In the genomic region with DNA sequence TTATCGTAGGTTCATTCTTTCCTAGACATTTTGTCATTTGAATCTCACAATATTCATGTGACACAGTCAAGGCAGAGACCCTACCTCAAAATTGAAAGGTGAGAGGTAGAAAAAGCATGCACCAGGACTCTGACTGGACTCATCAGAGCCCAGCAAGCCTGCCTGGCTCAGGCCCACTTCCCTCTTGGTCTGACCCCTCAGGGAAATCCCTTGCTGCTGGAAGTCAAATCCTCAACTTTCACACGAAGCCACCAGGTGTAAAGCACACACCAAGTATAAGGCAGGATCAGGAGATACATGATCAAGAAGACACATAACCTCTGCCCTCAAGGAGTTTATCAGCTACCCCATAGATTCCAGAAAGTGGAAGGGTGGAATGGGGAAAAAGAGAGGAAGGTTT, we compare ENCODE assay signal across 17 cellular contexts. TPM values are rescaled to one million over a fixed set of nuclear protein-coding genes. Genes with fewer than 3 reads are reported as not detected.
DNase-seq lines count a peak whose midpoint lies in the region; ATAC-seq, FAIRE-seq and TF ChIP-seq lines count a peak whose summit lies in the region.
"Had no signal": no experiment of that assay in that cellular context is flagged by ENCODE, and none has a peak within 500 bp of the region (broad histone marks: within the 10 kb centered on the region; RNA-seq: fewer than 3 reads in every experiment).

No MANE protein-coding gene starts in this region.

- no peak overlapping the region for H2BK5ac ChIP-seq in H9 (ENCODE audit: insufficient read length, low read length)

- no peak for TF ChIP-seq CTCF in H9 (conservative IDR thresholded peaks at IDR 0.05)
- TF ChIP-seq CTCF in GM12878 (IDR thresholded peaks at IDR 0.05 in 2 of 3, conservative IDR thresholded peaks at IDR 0.05 in 1 of 3; ENCODE audit: control insufficient read depth in 2 of 3, extremely low read depth in 1 of 3, insufficient read depth in 1 of 3, low read depth in 3 of 3, low read length in 3 of 3): no peak

- peak overlapping the region; percentile 51; the same call in 1 of the 2 replicates for H3K4me3 ChIP-seq in GM12878
- H3K4me3 ChIP-seq: A549, K562, testis had no signal

- no TSS peak for BruUV-seq in GM12878 (replicated peaks; lab: Mats Ljungman, UMichigan)

- SMC1A ChIA-PET in GM12878 (lab: Charles Lee; ENCODE audit: uncharacterized antibody, unreplicated experiment): interaction anchor here (1.1 to 3.4 kb wide), 8 partner anchors 9 to 48 kb away, joined by 3 to 18 read pairs (median 4); no protein-coding TSS in a partner anchor

- peaks cover 2 to 15% of the 10 kb centered on the region in 2 experiments for H3K36me3 ChIP-seq in GM12878 (ENCODE audit: control insufficient read depth in 2 of 2, insufficient read depth in 2 of 2, low read length in 1 of 2)

- no peak overlapping the region for H3K4me2 ChIP-seq in H9 (ENCODE audit: insufficient read depth, insufficient read length, low read length)
- peak overlapping the region; percentile 78 for H3K4me2 ChIP-seq in GM12878 (ENCODE audit: control insufficient read depth, insufficient read depth)
- H3K4me2 ChIP-seq: A549 had no signal

- no CpG with 5 or more reads among the region's 2 CpGs for WGBS in H9 (ENCODE audit: extremely low coverage, insufficient read length, low lambda C conversion rate)
- 66% methylated on average over 2 of the region's 2 CpGs for WGBS in GM12878 (ENCODE audit: insufficient coverage, insufficient replicate concordance, low lambda C conversion rate, missing lambda C conversion rate)

- H3K14ac ChIP-seq in H9 (ENCODE audit: insufficient read depth, low read length): no peak overlapping the region

- ATAC-seq in GM12878: no peak
- ATAC-seq in stimulated activated memory B cell treated with anti-CD40 and anti-IgM and Interleukin-4, amounts not matched to agents 10 μg/mL and 1 μg/mL and 100 μg/mL, for 72 hours: peak; percentile 54
- ATAC-seq in HG03095 (IDR thresholded peaks at IDR 0.05; ENCODE audit: unreplicated experiment): no peak
- ATAC-seq: A549, K562, left ventricle myocardium superior had no signal

- no peak overlapping the region for H3K4me3 Mint-ChIP-seq in activated CD4-positive, alpha-beta memory T cell treated with anti-CD3 and anti-CD28 coated beads for 36 hours
- no peak overlapping the region for H3K4me3 Mint-ChIP-seq in activated CD4-positive, alpha-beta memory T cell treated with anti-CD3 and anti-CD28 coated beads, Interleukin-2, amount 10 ng/mL, durations not matched to agents 7 days and 5 days
- H3K4me3 Mint-ChIP-seq in H9: no peak overlapping the region
- peak overlapping the region; percentile 48 for H3K4me3 Mint-ChIP-seq in stimulated activated memory B cell treated with anti-CD40 and anti-IgM and Interleukin-4, amounts not matched to agents 10 μg/mL and 1 μg/mL and 100 μg/mL, for 72 hours

- in situ Hi-C loops in GM12878 (cut with MboI): no loop called here

- H2BK120ac ChIP-seq in H9 (ENCODE audit: low read depth, low read length, poor library complexity, severe bottlenecking): no peak overlapping the region

- H3K27me3 ChIP-seq in H9 (ENCODE audit: insufficient read depth, low read length) (no peaks in the 10 kb centered on the region), GM12878 (replicated peaks in 1 of 2; ENCODE audit: control insufficient read depth in 2 of 2, insufficient read depth in 2 of 2, low read length in 1 of 2) (no peaks in the 10 kb centered on the region)
- H3K27me3 ChIP-seq: testis had no signal

- H2BK15ac ChIP-seq in H9 (ENCODE audit: low read depth, low read length): no peak overlapping the region

- H3K4me1 ChIP-seq in H9 (ENCODE audit: insufficient read depth, low read length) (peaks cover 6% of the 10 kb centered on the region; the same call in 1 of the 2 replicates), GM12878 (ENCODE audit: control insufficient read depth, insufficient read depth, low read length) (peaks cover 18% of the 10 kb centered on the region)
- H3K4me1 ChIP-seq: testis had no signal

- no peak for TF ChIP-seq EP300 in GM12878 (IDR thresholded peaks at IDR 0.05; ENCODE audit: borderline replicate concordance in 1 of 2, control insufficient read depth in 1 of 2, low read depth in 2 of 2, low read length in 2 of 2)

- H2AFZ ChIP-seq in H9 (ENCODE audit: low read length): no peak overlapping the region
- no peak overlapping the region for H2AFZ ChIP-seq in GM12878 (ENCODE audit: control insufficient read depth, low read depth, low read length)

- CTCF ChIA-PET in activated CD4-positive, alpha-beta memory T cell treated with anti-CD3 and anti-CD28 coated beads for 36 hours (lab: Charles Lee): interaction anchor here (2.0 kb wide), 1 partner anchor 48 kb away, joined by 10 read pairs; no protein-coding TSS in a partner anchor
- CTCF ChIA-PET in activated CD4-positive, alpha-beta memory T cell treated with anti-CD3 and anti-CD28 coated beads, Interleukin-2, amount 10 ng/mL, durations not matched to agents 7 days and 5 days (lab: Charles Lee): no interaction called here
- CTCF ChIA-PET in GM12878 (lab: Yijun Ruan, JAX): interaction anchor here (0.6 to 1.6 kb wide), 7 partner anchors 14 to 701 kb away, joined by 3 to 7 read pairs (median 4); no protein-coding TSS in a partner anchor

- H3K27ac Mint-ChIP-seq in activated CD4-positive, alpha-beta memory T cell treated with anti-CD3 and anti-CD28 coated beads for 36 hours: peak overlapping the region; percentile 58
- no peak overlapping the region for H3K27ac Mint-ChIP-seq in activated CD4-positive, alpha-beta memory T cell treated with anti-CD3 and anti-CD28 coated beads, Interleukin-2, amount 10 ng/mL, durations not matched to agents 7 days and 5 days
- H3K27ac Mint-ChIP-seq in H9: peak overlapping the region in 2 of 3 experiments; percentile 6 to 90; a peak in 2 of 7 replicates
- peak overlapping the region; percentile 84 for H3K27ac Mint-ChIP-seq in stimulated activated memory B cell treated with anti-CD40 and anti-IgM and Interleukin-4, amounts not matched to agents 10 μg/mL and 1 μg/mL and 100 μg/mL, for 72 hours

- peaks cover 13% of the 10 kb centered on the region for H3K9me3 Mint-ChIP-seq in activated CD4-positive, alpha-beta memory T cell treated with anti-CD3 and anti-CD28 coated beads for 36 hours
- peaks cover 4% of the 10 kb centered on the region for H3K9me3 Mint-ChIP-seq in activated CD4-positive, alpha-beta memory T cell treated with anti-CD3 and anti-CD28 coated beads, Interleukin-2, amount 10 ng/mL, durations not matched to agents 7 days and 5 days
- peaks cover 6 to 14% of the 10 kb centered on the region in 2 experiments for H3K9me3 Mint-ChIP-seq in H9
- peaks cover 3% of the 10 kb centered on the region for H3K9me3 Mint-ChIP-seq in stimulated activated memory B cell treated with anti-CD40 and anti-IgM and Interleukin-4, amounts not matched to agents 10 μg/mL and 1 μg/mL and 100 μg/mL, for 72 hours

- no peak overlapping the region for H4K91ac ChIP-seq in H9 (ENCODE audit: insufficient read length, low read depth, low read length)

- H3K23me2 ChIP-seq in H9 (ENCODE audit: insufficient read length, low read depth, low read length, poor library complexity, severe bottlenecking): no peaks in the 10 kb centered on the region

- no peak overlapping the region for H4K8ac ChIP-seq in H9 (replicated peaks; ENCODE audit: insufficient read length, low read depth, low read length)

- H3K79me1 ChIP-seq in H9 (ENCODE audit: insufficient read depth, low read depth, low read length, poor library complexity, severe bottlenecking): peaks cover 3% of the 10 kb centered on the region

- TF ChIP-seq RAD21 in GM12878 (IDR thresholded peaks at IDR 0.05; ENCODE audit: insufficient read depth, low read depth, low read length): no peak

- H3K56ac ChIP-seq in H9 (ENCODE audit: insufficient read length, low read depth, low read length): no peak overlapping the region

- H2BK12ac ChIP-seq in H9 (ENCODE audit: insufficient read length, low read depth, low read length): no peak overlapping the region

- peaks cover 12% of the 10 kb centered on the region for H3K36me3 Mint-ChIP-seq in activated CD4-positive, alpha-beta memory T cell treated with anti-CD3 and anti-CD28 coated beads for 36 hours
- H3K36me3 Mint-ChIP-seq in activated CD4-positive, alpha-beta memory T cell treated with anti-CD3 and anti-CD28 coated beads, Interleukin-2, amount 10 ng/mL, durations not matched to agents 7 days and 5 days (ENCODE audit: low read depth): peaks cover 33% of the 10 kb centered on the region
- peaks cover 13 to 17% (median 15%) of the 10 kb centered on the region in 3 experiments for H3K36me3 Mint-ChIP-seq in H9 (ENCODE audit: insufficient read depth in 1 of 3, low read depth in 3 of 3)
- peaks cover 37% of the 10 kb centered on the region for H3K36me3 Mint-ChIP-seq in stimulated activated memory B cell treated with anti-CD40 and anti-IgM and Interleukin-4, amounts not matched to agents 10 μg/mL and 1 μg/mL and 100 μg/mL, for 72 hours

- POLR2A ChIA-PET in activated CD4-positive, alpha-beta memory T cell treated with anti-CD3 and anti-CD28 coated beads for 36 hours (lab: Charles Lee): no interaction called here
- POLR2A ChIA-PET in activated CD4-positive, alpha-beta memory T cell treated with anti-CD3 and anti-CD28 coated beads, Interleukin-2, amount 10 ng/mL, durations not matched to agents 7 days and 5 days (lab: Charles Lee): no interaction called here
- POLR2A ChIA-PET in GM12878 (lab: Charles Lee): interaction anchor here (0.6 to 1.4 kb wide), 4 partner anchors 10 to 74 kb away, joined by 3 to 4 read pairs (median 4); no protein-coding TSS in a partner anchor

- FAIRE-seq in GM12878 (lab: Jason Lieb, UNC) (no peak), RCC 7860 (lab: Jason Lieb, UNC) (no peak)
- FAIRE-seq: A549, K562 had no signal

- RAD21 ChIA-PET in GM12878 (lab: Charles Lee; ENCODE audit: unreplicated experiment): interaction anchor here (1.0 to 1.3 kb wide), 2 partner anchors 10 to 19 kb away, joined by 6 to 7 read pairs; no protein-coding TSS in a partner anchor

- no peak overlapping the region for H2AK5ac ChIP-seq in H9 (ENCODE audit: insufficient read length, low read length)

- H3K18ac ChIP-seq in H9 (ENCODE audit: insufficient read length, low read depth, low read length): no peak overlapping the region

- H4K20me1 ChIP-seq in H9 (ENCODE audit: control insufficient read depth, insufficient read depth, insufficient read length): no peaks in the 10 kb centered on the region
- H4K20me1 ChIP-seq in GM12878 (ENCODE audit: control insufficient read depth, insufficient read depth): no peaks in the 10 kb centered on the region

- H3K27ac ChIP-seq in H9 (ENCODE audit: insufficient read length, low read depth, low read length) (no peak overlapping the region), GM12878 (ENCODE audit: control insufficient read depth, insufficient read depth) (peak overlapping the region; percentile 80)
- H3K27ac ChIP-seq: A549, testis had no signal

- DNase-seq in activated CD4-positive, alpha-beta memory T cell treated with anti-CD3 and anti-CD28 coated beads for 36 hours: no peak
- no peak for DNase-seq in activated CD4-positive, alpha-beta memory T cell treated with anti-CD3 and anti-CD28 coated beads, Interleukin-2, amount 10 ng/mL, durations not matched to agents 7 days and 5 days
- DNase-seq in H9 (no peak), GM12878 (ENCODE audit: low read depth, low spot score) (no peak), RCC 7860 (ENCODE audit: low spot score) (no peak), NCI-H2029 treated with DMSO at 0.1 percent for 48 hours (lab: John Stamatoyannopoulos, UW) (no peak)
- DNase-seq: Calu3, foreskin fibroblast, left ventricle myocardium superior, SHP77, testis had no signal

- H3K9ac ChIP-seq in H9 (ENCODE audit: extremely low read depth, insufficient read length, low read length) (no peak overlapping the region), GM12878 (ENCODE audit: control insufficient read depth, insufficient read depth, low read length) (peak overlapping the region; percentile 39)

- H3K79me2 ChIP-seq in H9 (ENCODE audit: insufficient read depth, low read length) (no peaks in the 10 kb centered on the region), GM12878 (ENCODE audit: control insufficient read depth, insufficient read depth, low read length) (peaks cover 85% of the 10 kb centered on the region)

- no peak overlapping the region for H3T11ph ChIP-seq in H9 (ENCODE audit: low read length)

- no peak for TF ChIP-seq POLR2A in GM12878 (IDR thresholded peaks at IDR 0.05; ENCODE audit: low read depth, low read length)

- H3K4ac ChIP-seq in H9 (ENCODE audit: low read depth, low read length): no peak overlapping the region

- no peak overlapping the region for H2BK20ac ChIP-seq in H9 (ENCODE audit: low read depth, low read length, poor library complexity, severe bottlenecking)

- intact Hi-C loops in activated CD4-positive, alpha-beta memory T cell treated with anti-CD3 and anti-CD28 coated beads for 36 hours (cut with micrococcal nuclease): loop anchor here (2.0 kb wide), 2 partner anchors 25 to 49 kb away; no protein-coding TSS in a partner anchor
- intact Hi-C loops in GM12878 (cut with micrococcal nuclease; ENCODE audit: unreplicated experiment): no loop called here

- no peak overlapping the region for H3K23ac ChIP-seq in H9 (ENCODE audit: insufficient read length, low read depth, low read length)

- H3K9me3 ChIP-seq in H9 (ENCODE audit: control insufficient read depth, low read depth, low read length) (no peaks in the 10 kb centered on the region), GM12878 (replicated peaks; ENCODE audit: control insufficient read depth, insufficient read depth, low read length) (peaks cover 9% of the 10 kb centered on the region; the same call in 2 of the 3 replicates)
- H3K9me3 ChIP-seq: testis had no signal

- H4K5ac ChIP-seq in H9 (ENCODE audit: insufficient read length, low read depth, low read length): no peak overlapping the region

- no peaks in the 10 kb centered on the region for H3K27me3 Mint-ChIP-seq in activated CD4-positive, alpha-beta memory T cell treated with anti-CD3 and anti-CD28 coated beads for 36 hours
- H3K27me3 Mint-ChIP-seq in activated CD4-positive, alpha-beta memory T cell treated with anti-CD3 and anti-CD28 coated beads, Interleukin-2, amount 10 ng/mL, durations not matched to agents 7 days and 5 days: no peaks in the 10 kb centered on the region
- H3K27me3 Mint-ChIP-seq in H9 (ENCODE audit: low read depth): peaks cover 2% of the 10 kb centered on the region; the same call in 1 of the 2 replicates
- H3K27me3 Mint-ChIP-seq in stimulated activated memory B cell treated with anti-CD40 and anti-IgM and Interleukin-4, amounts not matched to agents 10 μg/mL and 1 μg/mL and 100 μg/mL, for 72 hours: no peaks in the 10 kb centered on the region

- peaks cover 45% of the 10 kb centered on the region for H3K4me1 Mint-ChIP-seq in activated CD4-positive, alpha-beta memory T cell treated with anti-CD3 and anti-CD28 coated beads for 36 hours (ENCODE audit: low read depth)
- H3K4me1 Mint-ChIP-seq in activated CD4-positive, alpha-beta memory T cell treated with anti-CD3 and anti-CD28 coated beads, Interleukin-2, amount 10 ng/mL, durations not matched to agents 7 days and 5 days: peaks cover 29% of the 10 kb centered on the region
- H3K4me1 Mint-ChIP-seq in H9: peaks cover 31 to 33% of the 10 kb centered on the region in 2 experiments
- peaks cover 57% of the 10 kb centered on the region for H3K4me1 Mint-ChIP-seq in stimulated activated memory B cell treated with anti-CD40 and anti-IgM and Interleukin-4, amounts not matched to agents 10 μg/mL and 1 μg/mL and 100 μg/mL, for 72 hours

RNA-seq across cellular contexts. Expression of a gene that starts 18.8 kb away (rescaled TPM):
- total RNA-seq in activated CD4-positive, alpha-beta memory T cell treated with anti-CD3 and anti-CD28 coated beads for 36 hours: 10 to 100 TPM; 44.7 to 44.8 TPM
- 10 to 100 TPM; 50.3 to 56.5 TPM for total RNA-seq in activated CD4-positive, alpha-beta memory T cell treated with anti-CD3 and anti-CD28 coated beads, Interleukin-2, amount 10 ng/mL, durations not matched to agents 7 days and 5 days
- total RNA-seq in H9 (2021): 15.4 and 18.4 TPM in 2 replicates
- total RNA-seq in GM12878 (2013; cell fraction: nucleolus; rRNA removed): 248 and 265 TPM in 2 replicates
- total RNA-seq in GM12878 (2014; rRNA removed): 92.2 and 103 TPM in 2 replicates
- total RNA-seq in GM12878 (2014; rRNA removed; fragmentation: Illumina TruSeq; extraction: Trizol): 133 and 138 TPM in 2 replicates
- 134 and 135 TPM in 2 replicates for total RNA-seq in GM12878 (2021)
- polyA plus RNA-seq in GM12878 (2011; ENCODE audit: low read depth): 39.4 TPM
- polyA plus RNA-seq in GM12878 (2011; rRNA removed): 44.0 and 51.2 TPM in 2 replicates
- 23.7 and 24.4 TPM in 2 replicates for polyA plus RNA-seq in GM12878 (2011; cell fraction: cytosol; rRNA removed)
- polyA plus RNA-seq in GM12878 (2011; cell fraction: nucleus; rRNA removed): 52.6 and 57.6 TPM in 2 replicates
- 51.7 and 57.1 TPM in 2 replicates for polyA plus RNA-seq in GM12878 (2012)
- polyA plus RNA-seq in GM12878 (2014; fragmentation: Illumina TruSeq; extraction: Trizol): 101 and 122 TPM in 2 replicates
- polyA plus RNA-seq in GM12878 (2014; fragmentation: Nextera tagmentation; extraction: Ambion mirVana): 10 to 100 TPM; 16.2 to 17.0 TPM
- 57.5 and 67.6 TPM in 2 replicates for polyA plus RNA-seq in GM12878 (2014; rRNA removed)
- polyA plus RNA-seq in GM12878 (2016; fragmentation: Nextera tagmentation; extraction: Ambion mirVana): 10 to 100 TPM; 30.5 to 73.1 TPM
- polyA minus RNA-seq in GM12878 (2011; rRNA and poly(A)+ RNA removed): 60.8 and 87.0 TPM in 2 replicates
- polyA minus RNA-seq in GM12878 (2011; cell fraction: cytosol; rRNA and poly(A)+ RNA removed): 25.0 and 33.6 TPM in 2 replicates
- 52.8 and 99.4 TPM in 2 replicates for polyA minus RNA-seq in GM12878 (2011; cell fraction: nucleus; rRNA and poly(A)+ RNA removed)

RNA-seq across cellular contexts. Expression of a gene that starts 59.7 kb away (rescaled TPM):
- not detected for total RNA-seq in activated CD4-positive, alpha-beta memory T cell treated with anti-CD3 and anti-CD28 coated beads for 36 hours
- not detected for total RNA-seq in activated CD4-positive, alpha-beta memory T cell treated with anti-CD3 and anti-CD28 coated beads, Interleukin-2, amount 10 ng/mL, durations not matched to agents 7 days and 5 days
- total RNA-seq in H9 (2021) (42.4 and 51.0 TPM in 2 replicates), GM12878 (2014; rRNA removed) (not detected in 2 replicates), GM12878 (2014; rRNA removed; fragmentation: Illumina TruSeq; extraction: Trizol) (not detected in 2 replicates), GM12878 (2021) (not detected in 2 replicates)
- not detected in 2 replicates for total RNA-seq in GM12878 (2013; cell fraction: nucleolus; rRNA removed)
- not detected for polyA plus RNA-seq in GM12878 (2011; ENCODE audit: low read depth)
- polyA plus RNA-seq in GM12878 (2011; rRNA removed) (not detected in 2 replicates), GM12878 (2014; fragmentation: Illumina TruSeq; extraction: Trizol) (not detected in 2 replicates), GM12878 (2014; fragmentation: Nextera tagmentation; extraction: Ambion mirVana) (not detected), GM12878 (2014; rRNA removed) (not detected in 2 replicates), GM12878 (2016; fragmentation: Nextera tagmentation; extraction: Ambion mirVana) (not detected)
- polyA plus RNA-seq in GM12878 (2011; cell fraction: cytosol; rRNA removed): not detected in 2 replicates
- not detected in 2 replicates for polyA plus RNA-seq in GM12878 (2011; cell fraction: nucleus; rRNA removed)
- not detected in 2 replicates for polyA plus RNA-seq in GM12878 (2012)
- polyA minus RNA-seq in GM12878 (2011; rRNA and poly(A)+ RNA removed): not detected in 2 replicates
- polyA minus RNA-seq in GM12878 (2011; cell fraction: cytosol; rRNA and poly(A)+ RNA removed): not detected in 2 replicates
- polyA minus RNA-seq in GM12878 (2011; cell fraction: nucleus; rRNA and poly(A)+ RNA removed): not detected in 2 replicates
- total RNA-seq: Calu3, K562, left ventricle myocardium superior, myocyte, renal cortical epithelial cell had no signal
- polyA plus RNA-seq: A549, K562 had no signal

Comparison
In these comparisons a context has a peak if more than half of its experiments do, and no peak if none do; other contexts are left out.
1. RNA of a gene that starts 59.7 kb away (total RNA-seq): 42.4 to 51.0 TPM in H9; not detected in activated CD4-positive, alpha-beta memory T cell treated with anti-CD3 and anti-CD28 coated beads for 36 hours, not detected in activated CD4-positive, alpha-beta memory T cell treated with anti-CD3 and anti-CD28 coated beads, Interleukin-2, amount 10 ng/mL, durations not matched to agents 7 days and 5 days and not detected in GM12878; every median in the first group is over 10 times any median in the second.